In genomic region chr14:74853581-74853980, GRCh38 we compare ENCODE assay signal across 25 cellular contexts. TPM values are rescaled to one million over a fixed set of nuclear protein-coding genes. Genes with fewer than 3 reads are reported as not detected.
DNase-seq lines count a peak whose midpoint lies in the region; ATAC-seq and TF ChIP-seq lines count a peak whose summit lies in the region.
"Had no signal": no experiment of that assay in that cellular context is flagged by ENCODE, and none has a peak within 500 bp of the region (broad histone marks: within the 10 kb centered on the region; RNA-seq: fewer than 3 reads in every experiment).

No MANE protein-coding gene starts in this region.

- no peaks in the 10 kb centered on the region for H3K27me3 Mint-ChIP-seq in CD4-positive, CD25-positive, alpha-beta regulatory T cell
- H3K27me3 Mint-ChIP-seq: activated B cell treated with CpG ODN at 0.5 μM for 24 hours; activated CD4-positive, alpha-beta memory T cell treated with anti-CD3 and anti-CD28 coated beads for 36 hours; stimulated activated naive CD8-positive, alpha-beta T cell treated with anti-CD3 and anti-CD28 coated beads, Interleukin-15, amount 100 ng/mL, for 72 hours had no signal

- H3K14ac ChIP-seq in trophoblast cell (ENCODE audit: low read length): no peak overlapping the region

- no peak overlapping the region for H3K4ac ChIP-seq in trophoblast cell (ENCODE audit: low read depth, low read length)

- TF ChIP-seq CTCF in left lung (IDR thresholded peaks at IDR 0.05): no peak

- H2AFZ ChIP-seq in trophoblast cell (ENCODE audit: insufficient read depth, low read length, poor library complexity): no peak overlapping the region

- peaks cover 10% of the 10 kb centered on the region for H3K36me3 Mint-ChIP-seq in CD4-positive, CD25-positive, alpha-beta regulatory T cell
- H3K36me3 Mint-ChIP-seq: activated CD4-positive, alpha-beta memory T cell treated with anti-CD3 and anti-CD28 coated beads for 36 hours had no signal

- no peak overlapping the region for H3K18ac ChIP-seq in trophoblast cell (ENCODE audit: low read length)

- no peaks in the 10 kb centered on the region for H3K79me1 ChIP-seq in trophoblast cell (ENCODE audit: low read length)

- peak; percentile 14 to 41 for ATAC-seq in CD4-positive, CD25-positive, alpha-beta regulatory T cell (ENCODE audit: low read depth in 2 of 2)
- ATAC-seq in SK-N-SH treated with all-trans-retinoic acid at 6 μM for 48 hours (peak; percentile 16; the same call in 2 of the 3 replicates), left lung (peak; percentile 16)
- ATAC-seq: Panc1; stimulated activated naive CD8-positive, alpha-beta T cell treated with anti-CD3 and anti-CD28 coated beads, Interleukin-15, amount 100 ng/mL, for 72 hours had no signal

- H3K9me3 ChIP-seq in CD4-positive, CD25-positive, alpha-beta regulatory T cell (ENCODE audit: control insufficient read depth in 2 of 2, low read length in 2 of 2): no peaks in the 10 kb centered on the region
- H3K9me3 ChIP-seq in left lung (no peaks in the 10 kb centered on the region), trophoblast cell (ENCODE audit: insufficient read depth, low read depth, low read length) (no peaks in the 10 kb centered on the region), MG63 (no peaks in the 10 kb centered on the region)
- H3K9me3 ChIP-seq: left ventricle myocardium inferior, SJCRH30 had no signal

- H2BK12ac ChIP-seq in trophoblast cell (ENCODE audit: low read length): no peak overlapping the region

- no peaks in the 10 kb centered on the region for H3K9me3 Mint-ChIP-seq in CD4-positive, CD25-positive, alpha-beta regulatory T cell
- H3K9me3 Mint-ChIP-seq: activated B cell treated with CpG ODN at 0.5 μM for 24 hours; activated CD4-positive, alpha-beta memory T cell treated with anti-CD3 and anti-CD28 coated beads for 36 hours; dendritic cell treated with granulocyte-macrophage colony-stimulating factor and Interleukin-4, amounts not matched to agents 40 ng/mL and 50 ng/mL, for 4 days; immature natural killer cell; stimulated activated naive CD8-positive, alpha-beta T cell treated with anti-CD3 and anti-CD28 coated beads, Interleukin-15, amount 100 ng/mL, for 72 hours had no signal

- no peak overlapping the region for H3K27ac ChIP-seq in CD4-positive, CD25-positive, alpha-beta regulatory T cell (ENCODE audit: insufficient read depth, low read length, poor library complexity, severe bottlenecking)
- H3K27ac ChIP-seq in left lung: peak overlapping the region in 1 of 2 donors; percentile 55
- no peak overlapping the region for H3K27ac ChIP-seq in trophoblast cell (ENCODE audit: low read depth, low read length)
- H3K27ac ChIP-seq: C4-2B, cardiac muscle cell, left ventricle myocardium inferior, SJCRH30 had no signal

- H3K36me3 ChIP-seq in CD4-positive, CD25-positive, alpha-beta regulatory T cell (ENCODE audit: control insufficient read depth, insufficient read depth, low read length): no peaks in the 10 kb centered on the region
- H3K36me3 ChIP-seq in left lung (no peaks in the 10 kb centered on the region), trophoblast cell (ENCODE audit: control insufficient read depth in 1 of 2, insufficient read depth in 2 of 2, low read length in 2 of 2) (no peaks in the 10 kb centered on the region), MG63 (no peaks in the 10 kb centered on the region)
- H3K36me3 ChIP-seq: cardiac muscle cell, left ventricle myocardium inferior, SJCRH30 had no signal

- peak overlapping the region; percentile 9 to 79 (median 65) for H3K27ac Mint-ChIP-seq in CD4-positive, CD25-positive, alpha-beta regulatory T cell
- H3K27ac Mint-ChIP-seq: activated B cell treated with CpG ODN at 0.5 μM for 24 hours; activated CD4-positive, alpha-beta memory T cell treated with anti-CD3 and anti-CD28 coated beads for 36 hours; dendritic cell treated with granulocyte-macrophage colony-stimulating factor and Interleukin-4, amounts not matched to agents 40 ng/mL and 50 ng/mL, for 4 days had no signal

- no peak overlapping the region for H2BK5ac ChIP-seq in trophoblast cell (ENCODE audit: low read depth, low read length, poor library complexity)

- intact Hi-C loops in left lung (cut with DNase I): no loop called here

- H4K12ac ChIP-seq in trophoblast cell (ENCODE audit: low read depth, low read length): no peak overlapping the region

- H3K4me1 Mint-ChIP-seq in CD4-positive, CD25-positive, alpha-beta regulatory T cell: peaks cover 9 to 38% (median 24%) of the 10 kb centered on the region in 4 donors

- no peak overlapping the region for H2AK5ac ChIP-seq in trophoblast cell (ENCODE audit: low read length)

- peak overlapping the region; percentile 19 for H3K9ac ChIP-seq in trophoblast cell (ENCODE audit: low read length)

- peak overlapping the region in 1 of 4 donors; percentile 5 for H3K4me3 Mint-ChIP-seq in CD4-positive, CD25-positive, alpha-beta regulatory T cell
- H3K4me3 Mint-ChIP-seq: activated B cell treated with CpG ODN at 0.5 μM for 24 hours; activated CD4-positive, alpha-beta memory T cell treated with anti-CD3 and anti-CD28 coated beads for 36 hours; dendritic cell treated with granulocyte-macrophage colony-stimulating factor and Interleukin-4, amounts not matched to agents 40 ng/mL and 50 ng/mL, for 4 days; immature natural killer cell; stimulated activated naive CD8-positive, alpha-beta T cell treated with anti-CD3 and anti-CD28 coated beads, Interleukin-15, amount 100 ng/mL, for 72 hours had no signal

- no peak overlapping the region for H4K91ac ChIP-seq in trophoblast cell (ENCODE audit: low read depth, low read length)

- H4K8ac ChIP-seq in trophoblast cell (ENCODE audit: low read depth, low read length): no peak overlapping the region

- no peak overlapping the region for H2BK120ac ChIP-seq in trophoblast cell (ENCODE audit: insufficient read depth, low read length, poor library complexity)

- H3K4me2 ChIP-seq in trophoblast cell (ENCODE audit: low read length): no peak overlapping the region

- H3K79me2 ChIP-seq in trophoblast cell (ENCODE audit: control insufficient read depth, insufficient read depth, low read length, poor library complexity): no peaks in the 10 kb centered on the region

- H3K27me3 ChIP-seq in CD4-positive, CD25-positive, alpha-beta regulatory T cell (ENCODE audit: control insufficient read depth, insufficient read depth, low read length): no peaks in the 10 kb centered on the region
- H3K27me3 ChIP-seq in left lung (no peaks in the 10 kb centered on the region), trophoblast cell (ENCODE audit: insufficient read depth, low read length) (no peaks in the 10 kb centered on the region), MG63 (no peaks in the 10 kb centered on the region)
- H3K27me3 ChIP-seq: cardiac muscle cell, SJCRH30 had no signal

- WGBS in trophoblast cell (ENCODE audit: extremely low coverage, insufficient coverage, insufficient read length): no CpG with 5 or more reads among the region's 4 CpGs

- H3K4me3 ChIP-seq in CD4-positive, CD25-positive, alpha-beta regulatory T cell (ENCODE audit: low read depth, low read length): no peak overlapping the region
- H3K4me3 ChIP-seq in left lung (no peak overlapping the region), trophoblast cell (ENCODE audit: low read depth, low read length) (no peak overlapping the region), MG63 (no peak overlapping the region)
- H3K4me3 ChIP-seq: cardiac muscle cell, left ventricle myocardium inferior, SJCRH30 had no signal

- no peak for DNase-seq in CD4-positive, CD25-positive, alpha-beta regulatory T cell
- no peak for DNase-seq in left lung
- DNase-seq in trophoblast cell: no peak
- DNase-seq in DMS153 (lab: John Stamatoyannopoulos, UW): no peak
- no peak for DNase-seq in stimulated activated CD4-positive, alpha-beta T cell treated with anti-CD3 and anti-CD28 coated beads, Interleukin-4, amount 100 ng/mL, for 4 hours
- DNase-seq in MG63: no peak
- no peak for DNase-seq in AG08395 (ENCODE audit: low spot score)
- DNase-seq: activated B cell treated with CpG ODN at 0.5 μM for 24 hours; activated CD4-positive, alpha-beta memory T cell treated with anti-CD3 and anti-CD28 coated beads for 36 hours; activated effector memory CD4-positive, alpha-beta T cell treated with anti-CD3 and anti-CD28 coated beads, Interleukin-2, amount 50 U/mL, for 16 hours; immature natural killer cell; left ventricle myocardium inferior; NCI-H1436; NCI-H2107; NCI-H510A; nucleus accumbens; SJCRH30; stimulated activated CD4-positive, alpha-beta T cell treated with anti-CD3 and anti-CD28 coated beads, Interleukin-2, amount 100 ng/mL, for 48 hours; stimulated activated naive CD8-positive, alpha-beta T cell treated with anti-CD3 and anti-CD28 coated beads, Interleukin-15, amount 100 ng/mL, for 72 hours had no signal

- no peak overlapping the region for H3K23ac ChIP-seq in trophoblast cell (ENCODE audit: low read length)

- H3K4me1 ChIP-seq in CD4-positive, CD25-positive, alpha-beta regulatory T cell (ENCODE audit: control insufficient read depth, insufficient read depth, low read length, poor library complexity, severe bottlenecking): peaks cover 12% of the 10 kb centered on the region
- peaks cover 5 to 23% of the 10 kb centered on the region in 2 donors for H3K4me1 ChIP-seq in left lung
- peaks cover 0 to 9% of the 10 kb centered on the region in 2 experiments for H3K4me1 ChIP-seq in trophoblast cell (ENCODE audit: control insufficient read depth in 1 of 2, insufficient read depth in 2 of 2, low read length in 2 of 2)
- H3K4me1 ChIP-seq: SJCRH30 had no signal

TF ChIP-seq in SK-N-SH treated with all-trans-retinoic acid at 6 μM for 48 hours, 23 proteins besides CTCF, POLR2A, EP300 and RAD21 (continues in another document):
- no peak for TF ChIP-seq ZNF565 (CRISPR knock-in tag; conservative IDR thresholded peaks at IDR 0.05; ENCODE audit: low read depth)
- TF ChIP-seq ZFP3 (CRISPR knock-in tag; IDR thresholded peaks at IDR 0.05): no peak

RNA-seq across cellular contexts. Expression of gene PROX2, which starts 22.4 kb away (rescaled TPM):
- not detected for total RNA-seq in CD4-positive, CD25-positive, alpha-beta regulatory T cell
- under 1 TPM in 1 of 4 donors, not detected in 3; 0.21 TPM for polyA plus RNA-seq in CD4-positive, CD25-positive, alpha-beta regulatory T cell
- under 1 TPM in 1 of 2 donors, not detected in 1; 0.08 TPM for total RNA-seq in left lung
- polyA plus RNA-seq in trophoblast cell (2013): 0.01 TPM in 2 replicates
- not detected in 2 replicates for total RNA-seq in MG63 (2014; rRNA removed; shearing (Covaris generic); ENCODE audit: low replicate concordance)
- total RNA-seq: activated B cell treated with CpG ODN at 0.5 μM for 24 hours, cardiac muscle cell, left ventricle myocardium inferior, renal cortical epithelial cell, SJCRH30 had no signal

RNA-seq across cellular contexts. Expression of gene DLST, which starts 28.1 kb away (rescaled TPM):
- total RNA-seq in CD4-positive, CD25-positive, alpha-beta regulatory T cell: 122 TPM
- polyA plus RNA-seq in CD4-positive, CD25-positive, alpha-beta regulatory T cell: 10 to 100 TPM in 2 of 4 donors, 1 to 10 TPM in 2; 8.1 to 11.7 (median 10.2) TPM
- 10 to 100 TPM; 88.3 to 98.6 TPM for total RNA-seq in left lung
- 46.1 and 47.0 TPM in 2 replicates for polyA plus RNA-seq in trophoblast cell (2013)
- total RNA-seq in MG63 (2014; rRNA removed; shearing (Covaris generic); ENCODE audit: low replicate concordance): 38.7 and 52.6 TPM in 2 replicates
